ENCODE assay signal across 26 cellular contexts in genomic region chr16:84927621-84928591, GRCh38.
DNase-seq lines count a peak whose midpoint lies in the region; ATAC-seq, FAIRE-seq and TF ChIP-seq lines count a peak whose summit lies in the region.
"Had no signal": no experiment of that assay in that cellular context is flagged by ENCODE, and none has a peak within 500 bp of the region (broad histone marks: within the 10 kb centered on the region; RNA-seq: fewer than 3 reads in every experiment).

No MANE protein-coding gene starts in this region.

- H3K9me3 ChIP-seq in H1 (ENCODE audit: insufficient read depth in 2 of 2, low read depth in 1 of 2, low read length in 1 of 2) (0 out of 4 replicates have a peak, but pooled peaks cover 0 to 3% of the 10 kb centered on the region in 2 experiments), left ventricle myocardium inferior (replicated peaks) (peaks cover 5% of the 10 kb centered on the region), neuronal stem cell (replicated peaks in 1 of 2; ENCODE audit: control insufficient read depth in 2 of 2, insufficient read depth in 1 of 2, low read depth in 1 of 2, low read length in 2 of 2) (peaks cover 0 to 5% of the 10 kb centered on the region in 2 donors), tibial nerve (peaks cover 0 to 5% (median 0%) of the 10 kb centered on the region in 4 donors)
- H3K9me3 ChIP-seq: BLaER1 had no signal

- H3K4ac ChIP-seq in H1 (replicated peaks; ENCODE audit: insufficient read length, low read depth, low read length) (no peak overlapping the region), neuronal stem cell (ENCODE audit: low read length) (no peak overlapping the region)

- 82% methylated on average over 34 of the region's 34 CpGs; no CpG with 5 or more reads in 1 of the 2 experiments for WGBS in H1 (ENCODE audit: extremely low coverage in 1 of 2, insufficient coverage in 1 of 2, insufficient read length in 1 of 2, insufficient replicate concordance in 2 of 2, low coverage in 1 of 2, low lambda C conversion rate in 2 of 2, missing lambda C conversion rate in 1 of 2), 2 experiments
- WGBS in neuronal stem cell (ENCODE audit: extremely low coverage in 2 of 2, insufficient read length in 2 of 2, insufficient replicate concordance in 1 of 2), 2 donors, result no CpG with 5 or more reads among the region's 34 CpGs
- WGBS in tibial nerve, 2 donors, result 77 to 79% methylated on average over 29 to 34 of the region's 34 CpGs

- no peak overlapping the region for H2BK20ac ChIP-seq in H1 (ENCODE audit: low read length)

- no peak for TF ChIP-seq POLR2A in H1 (IDR thresholded peaks at IDR 0.05; ENCODE audit: control extremely low read depth in 1 of 2, low read depth in 2 of 2, low read length in 2 of 2)
- TF ChIP-seq POLR2A in tibial nerve (IDR thresholded peaks at IDR 0.05), result no peak

- no peak overlapping the region for H2BK5ac ChIP-seq in H1 (ENCODE audit: low read depth, low read length)
- H2BK5ac ChIP-seq in neuronal stem cell (ENCODE audit: low read length), result no peak overlapping the region

- no peak overlapping the region for H2BK15ac ChIP-seq in H1 (ENCODE audit: low read length)
- peak overlapping the region; percentile 32 for H2BK15ac ChIP-seq in neuronal stem cell (ENCODE audit: low read length)

- H3K9ac ChIP-seq in H1 (replicated peaks in 1 of 4; ENCODE audit: extremely low read depth in 1 of 4, low read depth in 3 of 4, low read length in 3 of 4), result no peak overlapping the region
- no peak overlapping the region for H3K9ac ChIP-seq in neuronal stem cell (ENCODE audit: low read depth, low read length, poor library complexity)
- H3K9ac ChIP-seq: BLaER1, neural progenitor cell had no signal

- H2AK5ac ChIP-seq in H1 (ENCODE audit: low read depth, low read length) (no peak overlapping the region), neuronal stem cell (ENCODE audit: low read depth, low read length) (peak overlapping the region; percentile 51)

- POLR2A ChIA-PET in H1 (lab: Charles Lee; ENCODE audit: partially characterized antibody), result interaction anchor here (0.5 to 1.0 kb wide), 2 partner anchors 12 to 48 kb away, joined by 3 read pairs; no protein-coding TSS in a partner anchor

- H3K18ac ChIP-seq in H1 (ENCODE audit: extremely low read depth, low read length), result no peak overlapping the region
- H3K18ac ChIP-seq in neuronal stem cell (ENCODE audit: low read length), result peak overlapping the region; percentile 5

- H2AFZ ChIP-seq in H1 (ENCODE audit: low read length), result no peak overlapping the region
- H2AFZ ChIP-seq in neuronal stem cell (ENCODE audit: low read length), result no peak overlapping the region
- H2AFZ ChIP-seq: neural progenitor cell had no signal

- intact Hi-C loops in left ventricle myocardium inferior (cut with micrococcal nuclease), result no loop called here

- H2BK120ac ChIP-seq in H1 (replicated peaks; ENCODE audit: low read depth, low read length) (no peak overlapping the region), neuronal stem cell (ENCODE audit: low read depth, low read length) (no peak overlapping the region)

- H3K4me3 ChIP-seq in H1 (ENCODE audit: extremely low read depth in 1 of 4, insufficient read depth in 2 of 4, low read depth in 3 of 4, low read length in 4 of 4) (no peak overlapping the region), left ventricle myocardium inferior (no peak overlapping the region), neuronal stem cell (ENCODE audit: low read length in 2 of 2) (no peak overlapping the region), tibial nerve (no peak overlapping the region)
- H3K4me3 ChIP-seq: BLaER1, lung, neural progenitor cell, SK-N-MC had no signal

- H3K23ac ChIP-seq in H1 (ENCODE audit: insufficient read length) (no peak overlapping the region), neuronal stem cell (ENCODE audit: low read depth, low read length, poor library complexity) (no peak overlapping the region)

- TF ChIP-seq RAD21 in H1 (IDR thresholded peaks at IDR 0.05 in 1 of 2, conservative IDR thresholded peaks at IDR 0.05 in 1 of 2; ENCODE audit: low read depth in 2 of 2, low read length in 2 of 2), result no peak

- H3K14ac ChIP-seq in H1 (ENCODE audit: insufficient read length), result no peak overlapping the region
- H3K14ac ChIP-seq in neuronal stem cell (ENCODE audit: low read length), result no peak overlapping the region

- CTCF ChIA-PET in H1 (lab: Charles Lee; ENCODE audit: partially characterized antibody), result interaction anchor here (0.9 to 6.3 kb wide), 7 partner anchors 26 to 1589 kb away, joined by 3 to 170 read pairs (median 3); no protein-coding TSS in a partner anchor

- no peak overlapping the region for H3K4me2 ChIP-seq in H1 (ENCODE audit: insufficient read depth in 1 of 2, low read depth in 2 of 2, low read length in 2 of 2)
- H3K4me2 ChIP-seq in neuronal stem cell (ENCODE audit: insufficient read depth, low read length, poor library complexity, severe bottlenecking), result no peak overlapping the region
- H3K4me2 ChIP-seq: neural progenitor cell had no signal

- DNase-seq in H1 (ENCODE audit: low read depth in 1 of 2, low spot score in 2 of 2), result no peak
- DNase-seq in left ventricle myocardium inferior, result peak; percentile 76
- DNase-seq in neuronal stem cell (ENCODE audit: low spot score), result no peak
- no peak for DNase-seq in tibial nerve (ENCODE audit: low spot score in 2 of 2)
- no peak for DNase-seq in NOMO-1 treated with dmso at 0.1 percent for 144 hours (lab: John Stamatoyannopoulos, UW; ENCODE audit: unreplicated experiment)
- DNase-seq: ACHN; activated CD4-positive, CD25-positive, alpha-beta regulatory T cell treated with anti-CD3 and anti-CD28 coated beads, Interleukin-2, amount 50 U/mL, for 72 hours; activated CD8-positive, alpha-beta T cell treated with anti-CD3 and anti-CD28 coated beads for 36 hours; activated naive CD8-positive, alpha-beta T cell treated with anti-CD3 and anti-CD28 coated beads for 36 hours; central memory CD4-positive, alpha-beta T cell; COR-L47; DMS53; KBM-7; MM.1S; NCI-H1417; NCI-H2029 treated with DMSO at 0.1 percent for 48 hours; NCI-H2227 treated with DMSO at 0.1 percent for 48 hours; NCI-H774 had no signal

- peak overlapping the region; percentile 53 for H4K8ac ChIP-seq in H1 (ENCODE audit: extremely low read depth, insufficient read depth, low read length)
- no peak overlapping the region for H4K8ac ChIP-seq in neuronal stem cell (ENCODE audit: low read depth, low read length)

- no peak overlapping the region for H3K56ac ChIP-seq in H1 (replicated peaks; ENCODE audit: insufficient read length, low read depth, low read length)

- H4K20me1 ChIP-seq in H1 (replicated peaks in 1 of 2; ENCODE audit: control insufficient read depth in 1 of 2, insufficient read depth in 2 of 2, low read length in 2 of 2), result peaks cover 0 to 2% of the 10 kb centered on the region in 2 experiments
- H4K20me1 ChIP-seq: BLaER1 had no signal

- H4K5ac ChIP-seq in H1 (ENCODE audit: insufficient read length, low read depth, low read length), result no peak overlapping the region

- H3K27ac ChIP-seq in H1 (ENCODE audit: low read depth, low read length) (no peak overlapping the region), left ventricle myocardium inferior (replicated peaks) (peak overlapping the region; percentile 93), neuronal stem cell (replicated peaks; ENCODE audit: low read length) (no peak overlapping the region), tibial nerve (peak overlapping the region; percentile 9 to 71 (median 42))
- H3K27ac ChIP-seq: BLaER1, neural progenitor cell, SK-N-MC had no signal

- H3K79me2 ChIP-seq in H1 (ENCODE audit: control insufficient read depth in 1 of 2, insufficient read depth in 2 of 2, low read length in 2 of 2), result no peaks in the 10 kb centered on the region

- peaks cover 0 to 2% (median 0%) of the 10 kb centered on the region in 4 experiments; a peak in 1 of 7 replicates for H3K4me1 ChIP-seq in H1 (replicated peaks in 1 of 4; ENCODE audit: control insufficient read depth in 3 of 4, insufficient read depth in 4 of 4, low read length in 3 of 4)
- peaks cover 56% of the 10 kb centered on the region for H3K4me1 ChIP-seq in left ventricle myocardium inferior
- H3K4me1 ChIP-seq in neuronal stem cell (ENCODE audit: control insufficient read depth in 2 of 2, insufficient read depth in 1 of 2, low read depth in 1 of 2, low read length in 2 of 2), result peaks cover 3 to 6% of the 10 kb centered on the region in 2 donors
- peaks cover 0 to 68% (median 23%) of the 10 kb centered on the region in 4 donors for H3K4me1 ChIP-seq in tibial nerve
- H3K4me1 ChIP-seq: neural progenitor cell had no signal

- peaks cover 7% of the 10 kb centered on the region; the same call in 1 of the 2 replicates for H3K23me2 ChIP-seq in H1 (ENCODE audit: low read depth, low read length)

- H4K91ac ChIP-seq in H1 (replicated peaks; ENCODE audit: insufficient read length, low read length) (no peak overlapping the region), neuronal stem cell (ENCODE audit: low read depth, low read length, poor library complexity) (no peak overlapping the region)

- no peaks in the 10 kb centered on the region for H3K36me3 ChIP-seq in H1 (ENCODE audit: control insufficient read depth in 2 of 4, insufficient read depth in 4 of 4, low read length in 3 of 4)
- H3K36me3 ChIP-seq in left ventricle myocardium inferior, result no peaks in the 10 kb centered on the region
- no peaks in the 10 kb centered on the region for H3K36me3 ChIP-seq in neuronal stem cell (replicated peaks in 1 of 2; ENCODE audit: control insufficient read depth in 2 of 2, insufficient read depth in 2 of 2, low read length in 2 of 2)
- H3K36me3 ChIP-seq in tibial nerve, result no peaks in the 10 kb centered on the region
- H3K36me3 ChIP-seq: BLaER1, neural progenitor cell had no signal

- TF ChIP-seq EP300 in H1 (IDR thresholded peaks at IDR 0.05; ENCODE audit: borderline replicate concordance in 1 of 2, low read depth in 2 of 2, low read length in 2 of 2), result no peak
- TF ChIP-seq EP300 in tibial nerve (IDR thresholded peaks at IDR 0.05), result no peak

- no peaks in the 10 kb centered on the region for H3K79me1 ChIP-seq in H1 (ENCODE audit: low read depth, low read length)
- H3K79me1 ChIP-seq in neuronal stem cell (ENCODE audit: low read depth, low read length), result peaks cover 4% of the 10 kb centered on the region

- no peak for ATAC-seq in HG03521 (IDR thresholded peaks at IDR 0.05; ENCODE audit: unreplicated experiment)
- ATAC-seq in GM19328 (IDR thresholded peaks at IDR 0.05; ENCODE audit: unreplicated experiment), result no peak
- ATAC-seq in GM21619 (IDR thresholded peaks at IDR 0.05; ENCODE audit: unreplicated experiment), result no peak
- ATAC-seq: activated CD8-positive, alpha-beta T cell treated with anti-CD3 and anti-CD28 coated beads for 36 hours had no signal

- no peaks in the 10 kb centered on the region for H3K27me3 ChIP-seq in H1 (replicated peaks in 1 of 4; ENCODE audit: control insufficient read depth in 3 of 4, extremely low read depth in 1 of 4, insufficient read depth in 3 of 4, low read length in 3 of 4)
- H3K27me3 ChIP-seq in left ventricle myocardium inferior (ENCODE audit: low read depth), result no peaks in the 10 kb centered on the region
- peaks cover 0 to 10% (median 0%) of the 10 kb centered on the region in 3 experiments for H3K27me3 ChIP-seq in neuronal stem cell (ENCODE audit: control insufficient read depth in 3 of 3, insufficient read depth in 3 of 3, low read depth in 1 of 3, low read length in 3 of 3)
- H3K27me3 ChIP-seq in tibial nerve, result no peaks in the 10 kb centered on the region
- H3K27me3 ChIP-seq: BLaER1, neural progenitor cell had no signal

- FAIRE-seq in H1 (lab: Jason Lieb, UNC), result no peak
- FAIRE-seq: islet of Langerhans had no signal

- no peak overlapping the region for H2BK12ac ChIP-seq in H1 (ENCODE audit: low read depth, low read length)
- peak overlapping the region; percentile 7 for H2BK12ac ChIP-seq in neuronal stem cell (ENCODE audit: low read length)

- TF ChIP-seq CTCF in H1 (IDR thresholded peaks at IDR 0.05; ENCODE audit: control extremely low read depth in 1 of 3, insufficient read depth in 1 of 3, low read depth in 1 of 3, low read length in 3 of 3) (no peak), left ventricle myocardium inferior (IDR thresholded peaks at IDR 0.05; ENCODE audit: borderline replicate concordance) (no peak), tibial nerve (IDR thresholded peaks at IDR 0.05) (no peak)

Comparison
In these comparisons a context has a peak if more than half of its experiments do, and no peak if none do; other contexts are left out.
1. H3K27ac ChIP-seq: peak in left ventricle myocardium inferior (single experiment) and tibial nerve (4 of 4); none in H1 (single experiment) and neuronal stem cell (single experiment).